In the genomic region with DNA sequence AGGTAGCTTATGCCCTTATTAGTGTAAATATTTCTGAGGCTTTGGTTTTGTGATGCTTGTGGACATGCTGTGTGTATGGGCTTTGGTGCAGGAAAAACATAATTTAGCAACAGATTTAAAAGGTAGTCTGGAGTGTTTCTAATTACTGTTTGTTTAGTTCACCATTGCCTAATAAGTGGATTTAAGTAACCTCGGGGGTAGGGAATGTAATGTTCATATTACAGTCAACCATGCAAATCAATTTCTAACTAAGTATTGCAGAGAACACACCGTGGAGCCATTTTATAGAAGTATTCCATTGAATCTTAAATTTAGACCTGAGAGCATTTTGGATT, we compare ENCODE assay signal across 14 cellular contexts. TPM values are rescaled to one million over a fixed set of nuclear protein-coding genes. Genes with fewer than 3 reads are reported as not detected.
DNase-seq lines count a peak whose midpoint lies in the region; ATAC-seq and TF ChIP-seq lines count a peak whose summit lies in the region.
"Had no signal": no experiment of that assay in that cellular context is flagged by ENCODE, and none has a peak within 500 bp of the region (broad histone marks: within the 10 kb centered on the region; RNA-seq: fewer than 3 reads in every experiment).

No MANE protein-coding gene starts in this region.

- H3K27ac Mint-ChIP-seq in CD8-positive, alpha-beta memory T cell: no peak overlapping the region
- H3K27ac Mint-ChIP-seq: activated naive CD4-positive, alpha-beta T cell treated with anti-CD3 and anti-CD28 coated beads, Interleukin-2, amount 50 U/mL, for 72 hours; dendritic cell treated with granulocyte-macrophage colony-stimulating factor and Interleukin-4, amounts not matched to agents 40 ng/mL and 50 ng/mL, for 4 days had no signal

- H3K4me3 Mint-ChIP-seq in CD8-positive, alpha-beta memory T cell: no peak overlapping the region
- H3K4me3 Mint-ChIP-seq: dendritic cell treated with granulocyte-macrophage colony-stimulating factor and Interleukin-4, amounts not matched to agents 40 ng/mL and 50 ng/mL, for 4 days had no signal

- H3K27ac ChIP-seq in heart left ventricle (peak overlapping the region in 10 of 12 donors; percentile 10 to 71 (median 46)), coronary artery (peak overlapping the region; percentile 59 to 88), muscle layer of duodenum (ENCODE audit: low read length) (peak overlapping the region; percentile 47), uterus (peak overlapping the region; percentile 65 to 84)
- no peak overlapping the region for H3K27ac ChIP-seq in CD8-positive, alpha-beta memory T cell (ENCODE audit: low read depth, low read length)

- no peak for DNase-seq in heart left ventricle
- DNase-seq in Right ventricle myocardium inferior (ENCODE audit: missing footprints): no peak
- DNase-seq in coronary artery (ENCODE audit: low spot score): no peak
- no peak for DNase-seq in uterus
- no peak for DNase-seq in T-helper 2 cell
- no peak for DNase-seq in CD8-positive, alpha-beta memory T cell
- DNase-seq in effector CD4-positive, alpha-beta T cell: no peak
- DNase-seq: activated CD8-positive, alpha-beta memory T cell treated with anti-CD3 and anti-CD28 coated beads, Interleukin-2, amount 50 U/mL, for 48 hours; DND-41; NCI-H1417 treated with DMSO at 0.1 percent for 48 hours; SIG-M5 had no signal

- H3K36me3 Mint-ChIP-seq in CD8-positive, alpha-beta memory T cell: peaks cover 2 to 3% (median 3%) of the 10 kb centered on the region in 3 donors

- H3K9me3 ChIP-seq in heart left ventricle (no peaks in the 10 kb centered on the region), muscle layer of duodenum (ENCODE audit: control insufficient read depth in 1 of 2, low read length in 2 of 2) (no peaks in the 10 kb centered on the region), uterus (no peaks in the 10 kb centered on the region)
- no peaks in the 10 kb centered on the region for H3K9me3 ChIP-seq in CD8-positive, alpha-beta memory T cell (ENCODE audit: low read length)

- H3K36me3 ChIP-seq in heart left ventricle (no peaks in the 10 kb centered on the region), muscle layer of duodenum (ENCODE audit: control insufficient read depth in 1 of 2, insufficient read depth in 2 of 2, low read length in 2 of 2) (no peaks in the 10 kb centered on the region), uterus (no peaks in the 10 kb centered on the region)
- no peaks in the 10 kb centered on the region for H3K36me3 ChIP-seq in CD8-positive, alpha-beta memory T cell (ENCODE audit: insufficient read depth, low read length)

- peaks cover 11 to 28% (median 17%) of the 10 kb centered on the region in 3 donors for H3K4me1 Mint-ChIP-seq in CD8-positive, alpha-beta memory T cell

- H3K27me3 ChIP-seq in heart left ventricle: no peaks in the 10 kb centered on the region
- no peaks in the 10 kb centered on the region for H3K27me3 ChIP-seq in muscle layer of duodenum (ENCODE audit: low read depth, low read length)
- no peaks in the 10 kb centered on the region for H3K27me3 ChIP-seq in uterus
- H3K27me3 ChIP-seq in CD8-positive, alpha-beta memory T cell (ENCODE audit: insufficient read depth, low read length, poor library complexity, severe bottlenecking): no peaks in the 10 kb centered on the region

- 76 to 83% (median 81%) methylated on average over 2 of the region's 2 CpGs for WGBS in heart left ventricle, 4 donors

- H3K27me3 Mint-ChIP-seq in CD8-positive, alpha-beta memory T cell: no peaks in the 10 kb centered on the region
- H3K27me3 Mint-ChIP-seq: dendritic cell treated with granulocyte-macrophage colony-stimulating factor and Interleukin-4, amounts not matched to agents 40 ng/mL and 50 ng/mL, for 4 days had no signal

- POLR2A ChIA-PET in CD8-positive, alpha-beta memory T cell (lab: Charles Lee): no interaction called here

- H3K4me3 ChIP-seq in heart left ventricle (peak overlapping the region in 4 of 12 donors; percentile 3 to 28 (median 6)), coronary artery (peak overlapping the region; percentile 45), muscle layer of duodenum (ENCODE audit: low read depth in 1 of 2, low read length in 2 of 2) (no peak overlapping the region), uterus (no peak overlapping the region)
- H3K4me3 ChIP-seq in CD8-positive, alpha-beta memory T cell (ENCODE audit: low read length): no peak overlapping the region

- H3K9me3 Mint-ChIP-seq in CD8-positive, alpha-beta memory T cell: no peaks in the 10 kb centered on the region
- H3K9me3 Mint-ChIP-seq: activated naive CD4-positive, alpha-beta T cell treated with anti-CD3 and anti-CD28 coated beads, Interleukin-2, amount 50 U/mL, for 72 hours; dendritic cell treated with granulocyte-macrophage colony-stimulating factor and Interleukin-4, amounts not matched to agents 40 ng/mL and 50 ng/mL, for 4 days had no signal

- TF ChIP-seq CTCF in heart left ventricle (IDR thresholded peaks at IDR 0.05): peak in 1 of 12 donors; percentile 19
- no peak for TF ChIP-seq CTCF in coronary artery (IDR thresholded peaks at IDR 0.05)
- TF ChIP-seq CTCF in uterus (IDR thresholded peaks at IDR 0.05): no peak

- peaks cover 13 to 66% (median 47%) of the 10 kb centered on the region in 12 donors for H3K4me1 ChIP-seq in heart left ventricle
- H3K4me1 ChIP-seq in muscle layer of duodenum (ENCODE audit: control insufficient read depth in 1 of 2, insufficient read depth in 2 of 2, low read length in 2 of 2): peaks cover 14 to 23% of the 10 kb centered on the region in 2 donors
- peaks cover 4 to 7% of the 10 kb centered on the region in 2 donors for H3K4me1 ChIP-seq in uterus
- H3K4me1 ChIP-seq in CD8-positive, alpha-beta memory T cell (ENCODE audit: insufficient read depth, low read length): no peaks in the 10 kb centered on the region

- CTCF ChIA-PET in CD8-positive, alpha-beta memory T cell (lab: Charles Lee): no interaction called here

- intact Hi-C loops in heart left ventricle (cut with DNase I) (loop anchor here in 5 of 10 donors (2.0 to 10.0 kb wide), 6 partner anchors 37 to 119 kb away; partner anchors contain the start of gene ANO6 (in 2 of the 5)), Right ventricle myocardium inferior (cut with DNase I) (loop anchor here (2.0 to 5.0 kb wide), 2 partner anchors 35 to 118 kb away; no protein-coding TSS in a partner anchor), uterus (cut with DNase I; ENCODE audit: low total_unique reads) (no loop called here)

- TF ChIP-seq POLR2A in heart left ventricle (IDR thresholded peaks at IDR 0.05) (no peak), uterus (IDR thresholded peaks at IDR 0.05) (no peak)

- ATAC-seq in heart left ventricle: no peak
- no peak for ATAC-seq in Right ventricle myocardium inferior

RNA-seq across cellular contexts. Expression of gene ANO6, which starts 53.5 kb away (rescaled TPM):
- total RNA-seq in heart left ventricle (10 to 100 TPM; 29.1 to 57.2 (median 46.7) TPM), Right ventricle myocardium inferior (49.0 TPM), uterus (100 to 1,000 TPM in 1 of 4 donors, 10 to 100 TPM in 3; 53.8 to 125 (median 75.9) TPM)
- polyA plus RNA-seq in heart left ventricle: 10 to 100 TPM in 1 of 2 donors, 1 to 10 TPM in 1; 9.0 to 21.9 TPM
- total RNA-seq in CD8-positive, alpha-beta memory T cell: 10 to 100 TPM; 19.7 to 20.0 TPM
- polyA plus RNA-seq in CD8-positive, alpha-beta memory T cell: 26.1 TPM
